ENCODE assay signal across 14 cellular contexts in genomic region chr7:39605087-39605486, GRCh38. TPM values are rescaled to one million over a fixed set of nuclear protein-coding genes. Genes with fewer than 3 reads are reported as not detected.
DNase-seq lines count a peak whose midpoint lies in the region; ATAC-seq, FAIRE-seq and TF ChIP-seq lines count a peak whose summit lies in the region.
"Had no signal": no experiment of that assay in that cellular context is flagged by ENCODE, and none has a peak within 500 bp of the region (broad histone marks: within the 10 kb centered on the region; RNA-seq: fewer than 3 reads in every experiment).

No MANE protein-coding gene starts in this region.

- FAIRE-seq in urothelium cell line (lab: Jason Lieb, UNC), result peak; percentile 84

- peaks cover 52% of the 10 kb centered on the region for H3K4me1 Mint-ChIP-seq in activated T-cell treated with anti-CD3 and anti-CD28 coated beads, Interleukin-2, amount 50 U/mL, for 4 hours (ENCODE audit: low read depth)
- H3K4me1 Mint-ChIP-seq in endothelial cell (ENCODE audit: unreplicated experiment), result peaks cover 63% of the 10 kb centered on the region

- H3K4me3 Mint-ChIP-seq in activated T-cell treated with anti-CD3 and anti-CD28 coated beads, Interleukin-2, amount 50 U/mL, for 4 hours, result no peak overlapping the region
- no peak overlapping the region for H3K4me3 Mint-ChIP-seq in endothelial cell (ENCODE audit: unreplicated experiment)
- H3K4me3 Mint-ChIP-seq: memory B cell had no signal

- H3K27me3 Mint-ChIP-seq in activated T-cell treated with anti-CD3 and anti-CD28 coated beads, Interleukin-2, amount 50 U/mL, for 4 hours (ENCODE audit: low read depth), result peaks cover 6% of the 10 kb centered on the region
- peaks cover 5% of the 10 kb centered on the region for H3K27me3 Mint-ChIP-seq in endothelial cell (ENCODE audit: unreplicated experiment)

- no peaks in the 10 kb centered on the region for H3K9me3 Mint-ChIP-seq in activated T-cell treated with anti-CD3 and anti-CD28 coated beads, Interleukin-2, amount 50 U/mL, for 4 hours
- H3K9me3 Mint-ChIP-seq in endothelial cell (ENCODE audit: unreplicated experiment), result no peaks in the 10 kb centered on the region
- H3K9me3 Mint-ChIP-seq: memory B cell had no signal

- TF ChIP-seq POLR2A in GM18505 (IDR thresholded peaks at IDR 0.05; ENCODE audit: borderline replicate concordance, extremely low read depth, insufficient read depth, insufficient read length), result no peak

- peak overlapping the region; percentile 34 for H3K27ac Mint-ChIP-seq in endothelial cell (ENCODE audit: unreplicated experiment)
- H3K27ac Mint-ChIP-seq: memory B cell had no signal

- ATAC-seq in activated T-cell treated with anti-CD3 and anti-CD28 coated beads, Interleukin-2, amount 50 U/mL, for 4 hours, result peak; percentile 48 to 56
- peak; percentile 68 for ATAC-seq in HG03342 (IDR thresholded peaks at IDR 0.05; ENCODE audit: unreplicated experiment)
- ATAC-seq in HG03025 (IDR thresholded peaks at IDR 0.05; ENCODE audit: low FRiP score, unreplicated experiment), result no peak
- no peak for ATAC-seq in GM18505 (IDR thresholded peaks at IDR 0.05; ENCODE audit: unreplicated experiment)

- peaks cover 3% of the 10 kb centered on the region for H3K36me3 Mint-ChIP-seq in activated T-cell treated with anti-CD3 and anti-CD28 coated beads, Interleukin-2, amount 50 U/mL, for 4 hours (ENCODE audit: insufficient read depth)
- no peaks in the 10 kb centered on the region for H3K36me3 Mint-ChIP-seq in endothelial cell (ENCODE audit: low read depth, unreplicated experiment)
- H3K36me3 Mint-ChIP-seq: memory B cell had no signal

- TF ChIP-seq CTCF in endothelial cell (IDR thresholded peaks at IDR 0.05; ENCODE audit: unreplicated experiment), result no peak

- DNase-seq in activated T-cell treated with anti-CD3 and anti-CD28 coated beads, Interleukin-2, amount 50 U/mL, for 4 hours, result no peak
- no peak for DNase-seq in activated T-cell treated with anti-CD3 and anti-CD28 coated beads, Interleukin-2, amount 50 U/mL, for 48 hours
- DNase-seq in endothelial cell (ENCODE audit: low spot score), result no peak
- no peak for DNase-seq in urothelium cell line (ENCODE audit: low spot score)
- no peak for DNase-seq in activated CD4-positive, alpha-beta T cell treated with anti-CD3 and anti-CD28 coated beads for 1 hour
- DNase-seq: aorta; DMS79; NCI-H345; posterior cingulate gyrus; stimulated activated CD4-positive, alpha-beta T cell treated with anti-CD3 and anti-CD28 coated beads, Interleukin-4, amount 100 ng/mL, for 4 hours had no signal

RNA-seq across cellular contexts. Expression of gene RALA, which starts 18.3 kb away (rescaled TPM):
- 10 to 100 TPM; 28.5 to 31.3 (median 30.1) TPM for total RNA-seq in activated T-cell treated with anti-CD3 and anti-CD28 coated beads, Interleukin-2, amount 50 U/mL, for 4 hours
- 202 TPM for total RNA-seq in endothelial cell (ENCODE audit: unreplicated experiment)

RNA-seq across cellular contexts. Expression of gene YAE1, which starts 38.9 kb away (rescaled TPM):
- total RNA-seq in activated T-cell treated with anti-CD3 and anti-CD28 coated beads, Interleukin-2, amount 50 U/mL, for 4 hours, result 10 to 100 TPM in 1 of 3 donors, 1 to 10 TPM in 2; 9.2 to 11.3 (median 9.3) TPM
- total RNA-seq in endothelial cell (ENCODE audit: unreplicated experiment), result 13.4 TPM

Comparison
In these comparisons a context has a peak if more than half of its experiments do, and no peak if none do; other contexts are left out.
1. ATAC-seq: peak in activated T-cell treated with anti-CD3 and anti-CD28 coated beads, Interleukin-2, amount 50 U/mL, for 4 hours (2 of 2) and HG03342 (single experiment); none in HG03025 (single experiment) and GM18505 (single experiment).